In genomic region chr17:2705263-2705662, GRCh38 we compare ENCODE assay signal across 13 cellular contexts. TPM values are rescaled to one million over a fixed set of nuclear protein-coding genes. Genes with fewer than 3 reads are reported as not detected.
A peak's percentile ranks its signal among the peaks of the same experiment; 100 is the strongest.
DNase-seq lines count a peak whose midpoint lies in the region; ATAC-seq and TF ChIP-seq lines count a peak whose summit lies in the region.
"Had no signal": no experiment of that assay in that cellular context is flagged by ENCODE, and none has a peak within 500 bp of the region (broad histone marks: within the 10 kb centered on the region; RNA-seq: fewer than 3 reads in every experiment).

No MANE protein-coding gene starts in this region.

- peaks cover 0 to 43% (median 0%) of the 10 kb centered on the region in 3 donors for H3K36me3 Mint-ChIP-seq in CD8-positive, alpha-beta memory T cell
- peaks cover 61% of the 10 kb centered on the region for H3K36me3 Mint-ChIP-seq in dendritic cell treated with granulocyte-macrophage colony-stimulating factor and Interleukin-4, amounts not matched to agents 40 ng/mL and 50 ng/mL, for 4 days (ENCODE audit: low read depth)
- H3K36me3 Mint-ChIP-seq in naive thymus-derived CD8-positive, alpha-beta T cell = peaks cover 0 to 33% (median 0%) of the 10 kb centered on the region in 3 donors
- H3K36me3 Mint-ChIP-seq in mesothelial cell of epicardium = no peaks in the 10 kb centered on the region

- H3K27me3 Mint-ChIP-seq in CD8-positive, alpha-beta memory T cell = no peaks in the 10 kb centered on the region
- no peaks in the 10 kb centered on the region for H3K27me3 Mint-ChIP-seq in dendritic cell treated with granulocyte-macrophage colony-stimulating factor and Interleukin-4, amounts not matched to agents 40 ng/mL and 50 ng/mL, for 4 days
- H3K27me3 Mint-ChIP-seq in naive thymus-derived CD8-positive, alpha-beta T cell = no peaks in the 10 kb centered on the region
- H3K27me3 Mint-ChIP-seq in mesothelial cell of epicardium (ENCODE audit: low read depth) = no peaks in the 10 kb centered on the region

- CTCF ChIA-PET in CD8-positive, alpha-beta memory T cell (lab: Charles Lee) = no interaction called here

- no peaks in the 10 kb centered on the region for H3K9me3 ChIP-seq in CD8-positive, alpha-beta memory T cell (ENCODE audit: low read length)

- H3K27me3 ChIP-seq in CD8-positive, alpha-beta memory T cell (ENCODE audit: insufficient read depth, low read length, poor library complexity, severe bottlenecking) = no peaks in the 10 kb centered on the region
- H3K27me3 ChIP-seq: cardiac muscle cell had no signal

- H3K4me1 Mint-ChIP-seq in CD8-positive, alpha-beta memory T cell = peaks cover 26 to 32% (median 27%) of the 10 kb centered on the region in 3 donors
- H3K4me1 Mint-ChIP-seq in dendritic cell treated with granulocyte-macrophage colony-stimulating factor and Interleukin-4, amounts not matched to agents 40 ng/mL and 50 ng/mL, for 4 days (ENCODE audit: low read depth) = peaks cover 40% of the 10 kb centered on the region
- peaks cover 26 to 46% (median 35%) of the 10 kb centered on the region in 4 donors for H3K4me1 Mint-ChIP-seq in naive thymus-derived CD8-positive, alpha-beta T cell
- H3K4me1 Mint-ChIP-seq in mesothelial cell of epicardium = peaks cover 17% of the 10 kb centered on the region

- H3K4me3 Mint-ChIP-seq in CD8-positive, alpha-beta memory T cell = peak overlapping the region in 2 of 7 donors; percentile 9 to 15
- H3K4me3 Mint-ChIP-seq in dendritic cell treated with granulocyte-macrophage colony-stimulating factor and Interleukin-4, amounts not matched to agents 40 ng/mL and 50 ng/mL, for 4 days = no peak overlapping the region
- H3K4me3 Mint-ChIP-seq in naive thymus-derived CD8-positive, alpha-beta T cell = peak overlapping the region in 1 of 10 donors; percentile 31
- no peak overlapping the region for H3K4me3 Mint-ChIP-seq in mesothelial cell of epicardium
- H3K4me3 Mint-ChIP-seq: T-helper 1 cell treated with Interleukin-12 subunit alpha and Interleukin-12 subunit beta and Interleukin-4 antibody, amounts not matched to agents 30 μg/mL and 1 μg/mL, for 36 hours had no signal

- POLR2A ChIA-PET in CD8-positive, alpha-beta memory T cell (lab: Charles Lee) = no interaction called here
- POLR2A ChIA-PET in naive thymus-derived CD8-positive, alpha-beta T cell (lab: Charles Lee) = no interaction called here

- intact Hi-C loops in dendritic cell treated with granulocyte-macrophage colony-stimulating factor and Interleukin-4, amounts not matched to agents 40 ng/mL and 50 ng/mL, for 4 days (cut with micrococcal nuclease) = no loop called here

- peaks cover 15% of the 10 kb centered on the region for H3K4me1 ChIP-seq in CD8-positive, alpha-beta memory T cell (ENCODE audit: insufficient read depth, low read length)

- H3K27ac Mint-ChIP-seq in CD8-positive, alpha-beta memory T cell = peak overlapping the region in 6 of 8 donors; percentile 3 to 65 (median 35)
- peak overlapping the region; percentile 42 for H3K27ac Mint-ChIP-seq in dendritic cell treated with granulocyte-macrophage colony-stimulating factor and Interleukin-4, amounts not matched to agents 40 ng/mL and 50 ng/mL, for 4 days
- peak overlapping the region in 6 of 10 donors; percentile 2 to 82 (median 44) for H3K27ac Mint-ChIP-seq in naive thymus-derived CD8-positive, alpha-beta T cell
- H3K27ac Mint-ChIP-seq in mesothelial cell of epicardium = no peak overlapping the region

- H3K4me3 ChIP-seq in CD8-positive, alpha-beta memory T cell (ENCODE audit: low read length) = no peak overlapping the region
- H3K4me3 ChIP-seq: cardiac muscle cell had no signal

- H3K9me3 Mint-ChIP-seq in CD8-positive, alpha-beta memory T cell = no peaks in the 10 kb centered on the region
- H3K9me3 Mint-ChIP-seq in dendritic cell treated with granulocyte-macrophage colony-stimulating factor and Interleukin-4, amounts not matched to agents 40 ng/mL and 50 ng/mL, for 4 days = no peaks in the 10 kb centered on the region
- H3K9me3 Mint-ChIP-seq in naive thymus-derived CD8-positive, alpha-beta T cell = no peaks in the 10 kb centered on the region
- H3K9me3 Mint-ChIP-seq in mesothelial cell of epicardium = no peaks in the 10 kb centered on the region
- H3K9me3 Mint-ChIP-seq: T-helper 1 cell treated with Interleukin-12 subunit alpha and Interleukin-12 subunit beta and Interleukin-4 antibody, amounts not matched to agents 30 μg/mL and 1 μg/mL, for 36 hours had no signal

- TF ChIP-seq CTCF in mesothelial cell of epicardium (IDR thresholded peaks at IDR 0.05; ENCODE audit: unreplicated experiment) = no peak

- H3K36me3 ChIP-seq in CD8-positive, alpha-beta memory T cell (ENCODE audit: insufficient read depth, low read length) = no peaks in the 10 kb centered on the region

- H3K27ac ChIP-seq in CD8-positive, alpha-beta memory T cell (ENCODE audit: low read depth, low read length) = no peak overlapping the region
- H3K27ac ChIP-seq: cardiac muscle cell had no signal

- no peak for DNase-seq in CD8-positive, alpha-beta memory T cell
- DNase-seq in HCEC 1CT (peak; percentile 57), NCI-H1105 (lab: John Stamatoyannopoulos, UW) (no peak), GF-D8 (lab: John Stamatoyannopoulos, UW) (no peak), mesothelial cell of epicardium (ENCODE audit: low spot score in 2 of 2, unreplicated experiment in 2 of 2) (no peak)
- no peak for DNase-seq in naive thymus-derived CD8-positive, alpha-beta T cell
- DNase-seq: DMS 273 treated with DMSO at 0.1 percent for 48 hours, mammary epithelial cell, NCI-H187 had no signal

- no peak for ATAC-seq in naive thymus-derived CD8-positive, alpha-beta T cell
- no peak for ATAC-seq in GM21786 (IDR thresholded peaks at IDR 0.05; ENCODE audit: unreplicated experiment)

RNA-seq across cellular contexts. Expression of gene CLUH, which starts 6.3 kb away (rescaled TPM):
- 100 to 1,000 TPM; 142 to 146 TPM for total RNA-seq in CD8-positive, alpha-beta memory T cell
- polyA plus RNA-seq in CD8-positive, alpha-beta memory T cell = 17.8 TPM
- total RNA-seq in naive thymus-derived CD8-positive, alpha-beta T cell = 10 to 100 TPM; 48.6 to 57.1 TPM
- 10 to 100 TPM in 1 of 3 donors, 1 to 10 TPM in 2; 8.2 to 15.3 (median 8.7) TPM for polyA plus RNA-seq in naive thymus-derived CD8-positive, alpha-beta T cell
- 46.6 to 49.9 TPM (median 46.9 TPM) in 3 replicates for total RNA-seq in mesothelial cell of epicardium

RNA-seq across cellular contexts. Expression of gene CCDC92B, which starts 44.2 kb away (rescaled TPM):
- total RNA-seq in CD8-positive, alpha-beta memory T cell = under 1 TPM in 1 of 2 experiments, not detected in 1; 0.07 TPM
- polyA plus RNA-seq in CD8-positive, alpha-beta memory T cell = not detected
- total RNA-seq in naive thymus-derived CD8-positive, alpha-beta T cell = under 1 TPM; 0.16 to 0.30 TPM
- not detected for polyA plus RNA-seq in naive thymus-derived CD8-positive, alpha-beta T cell
- 0.47 to 0.62 TPM (median 0.58 TPM) in 3 replicates for total RNA-seq in mesothelial cell of epicardium
